Comparison of ENCODE assay signal across 13 cellular contexts in the genomic region with DNA sequence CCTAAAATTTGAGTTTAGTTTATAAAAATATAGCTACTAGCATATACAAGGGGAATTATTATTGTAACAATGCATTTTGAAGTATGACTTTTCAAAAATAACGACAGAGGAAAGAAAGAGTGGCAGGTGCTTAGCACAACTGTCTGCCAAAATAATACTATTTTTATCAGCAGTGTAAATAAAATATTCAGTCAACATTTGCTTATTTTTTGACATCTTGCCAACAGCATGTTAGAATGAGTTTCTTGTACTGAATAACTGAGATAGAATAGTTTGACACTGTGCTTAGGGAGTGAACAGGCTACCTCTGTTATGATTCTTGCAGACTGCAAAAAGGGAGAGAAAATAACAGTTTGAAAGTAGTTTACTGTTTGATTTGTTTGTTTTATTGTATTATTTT.
"Had no signal": no experiment of that assay in that cellular context is flagged by ENCODE, and none has a peak within 500 bp of the region (broad histone marks: within the 10 kb centered on the region; RNA-seq: fewer than 3 reads in every experiment).

No MANE protein-coding gene starts in this region.

- H3K36me3 ChIP-seq: neutrophil, sigmoid colon had no signal

- H3K27ac ChIP-seq: neutrophil, sigmoid colon, skin epidermis had no signal

- H3K27me3 ChIP-seq: neutrophil, sigmoid colon had no signal

- H3K4me1 ChIP-seq: sigmoid colon had no signal

- H3K4me3 ChIP-seq: sigmoid colon, skin epidermis had no signal

- H3K36me3 Mint-ChIP-seq: naive thymus-derived CD8-positive, alpha-beta T cell had no signal

- H3K27me3 Mint-ChIP-seq: naive thymus-derived CD8-positive, alpha-beta T cell had no signal

- H3K4me3 Mint-ChIP-seq: naive thymus-derived CD8-positive, alpha-beta T cell had no signal

- H3K9me3 ChIP-seq: neutrophil, sigmoid colon had no signal

- H3K27ac Mint-ChIP-seq: naive thymus-derived CD8-positive, alpha-beta T cell had no signal

- DNase-seq: effector memory CD4-positive, alpha-beta T cell; islet precursor cell; mammary epithelial cell; naive thymus-derived CD8-positive, alpha-beta T cell; posterior cingulate gyrus; sigmoid colon; stimulated activated CD4-positive, alpha-beta T cell treated with anti-CD3 and anti-CD28 coated beads, Interleukin-12 subunit alpha, Interleukin-12 subunit beta, amount 100 ng/mL, for 4 hours; stimulated activated naive CD4-positive, alpha-beta T cell treated with Interleukin-2 at 50 U/mL for 16 hours; trophoblast cell had no signal

- H3K4me1 Mint-ChIP-seq: naive thymus-derived CD8-positive, alpha-beta T cell had no signal

- ATAC-seq: esophagus mucosa; left lobe of liver; naive thymus-derived CD8-positive, alpha-beta T cell had no signal
